In genomic region chr3:188789201-188789600, GRCh38 we compare ENCODE assay signal across 22 cellular contexts.
DNase-seq lines count a peak whose midpoint lies in the region; ATAC-seq lines count a peak whose summit lies in the region.
"Had no signal": no experiment of that assay in that cellular context is flagged by ENCODE, and none has a peak within 500 bp of the region (broad histone marks: within the 10 kb centered on the region; RNA-seq: fewer than 3 reads in every experiment).

No MANE protein-coding gene starts in this region.

- H2BK5ac ChIP-seq in mesenchymal stem cell (ENCODE audit: low read depth, low read length, poor library complexity, severe bottlenecking), result no peak overlapping the region

- H2BK12ac ChIP-seq in mesenchymal stem cell (ENCODE audit: low read length in 2 of 2), result no peak overlapping the region

- no peak overlapping the region for H3K23ac ChIP-seq in mesenchymal stem cell (ENCODE audit: low read length in 2 of 2)

- no peak overlapping the region for H4K91ac ChIP-seq in mesenchymal stem cell (ENCODE audit: low read length)

- peaks cover 29% of the 10 kb centered on the region for H3K79me1 ChIP-seq in mesenchymal stem cell (replicated peaks; ENCODE audit: low read length, poor library complexity, severe bottlenecking)

- peak in 1 of 2 donors; percentile 5 for DNase-seq in activated T-cell treated with anti-CD3 and anti-CD28 coated beads, Interleukin-2, amount 50 U/mL, for 72 hours
- no peak for DNase-seq in activated T-cell treated with anti-CD3 and anti-CD28 coated beads, Interleukin-2, amount 50 U/mL, for 24 hours
- DNase-seq in ELR (ENCODE audit: low read depth), result peak; percentile 30
- DNase-seq in mesenchymal stem cell, result peak; percentile 43
- no peak for DNase-seq in T-helper 1 cell
- DNase-seq: GF-D8; glutamatergic neuron; left ventricle myocardium inferior; midbrain; NCI-H2029 treated with DMSO at 0.1 percent for 48 hours; NCI-H748 treated with DMSO at 0.1 percent for 48 hours; retina; RPMI8226; stimulated activated naive B cell treated with anti-CD40 and anti-IgM and Interleukin-4, amounts not matched to agents 10 μg/mL and 1 μg/mL and 100 μg/mL, for 72 hours; upper lobe of left lung had no signal

- no peak overlapping the region for H3K4me2 ChIP-seq in mesenchymal stem cell (ENCODE audit: low read length, poor library complexity, severe bottlenecking)

- no peak overlapping the region for H2AFZ ChIP-seq in mesenchymal stem cell (ENCODE audit: low read depth, low read length)

- no peak overlapping the region for H2BK15ac ChIP-seq in mesenchymal stem cell (ENCODE audit: low read depth, poor library complexity, severe bottlenecking)

- no peaks in the 10 kb centered on the region for H3K4me1 Mint-ChIP-seq in activated T-cell treated with anti-CD3 and anti-CD28 coated beads, Interleukin-2, amount 50 U/mL, for 72 hours (ENCODE audit: low read depth)
- peaks cover 9% of the 10 kb centered on the region for H3K4me1 Mint-ChIP-seq in activated T-cell treated with anti-CD3 and anti-CD28 coated beads, Interleukin-2, amount 50 U/mL, for 24 hours (ENCODE audit: low read depth)
- peaks cover 4% of the 10 kb centered on the region for H3K4me1 Mint-ChIP-seq in activated T-helper 17 cell treated with anti-CD3 and anti-CD28 coated beads, Interleukin-2, amount 50 U/mL, for 72 hours
- H3K4me1 Mint-ChIP-seq: central memory CD8-positive, alpha-beta T cell; naive thymus-derived CD8-positive, alpha-beta T cell had no signal

- peak overlapping the region; percentile 33 for H3K27ac ChIP-seq in mesenchymal stem cell (ENCODE audit: low read length, poor library complexity, severe bottlenecking)
- H3K27ac ChIP-seq: left ventricle myocardium inferior, upper lobe of left lung had no signal

- no peaks in the 10 kb centered on the region for H3K9me3 Mint-ChIP-seq in activated T-cell treated with anti-CD3 and anti-CD28 coated beads, Interleukin-2, amount 50 U/mL, for 72 hours
- no peaks in the 10 kb centered on the region for H3K9me3 Mint-ChIP-seq in activated T-cell treated with anti-CD3 and anti-CD28 coated beads, Interleukin-2, amount 50 U/mL, for 24 hours
- no peaks in the 10 kb centered on the region for H3K9me3 Mint-ChIP-seq in activated T-helper 17 cell treated with anti-CD3 and anti-CD28 coated beads, Interleukin-2, amount 50 U/mL, for 72 hours
- H3K9me3 Mint-ChIP-seq: central memory CD8-positive, alpha-beta T cell; naive thymus-derived CD8-positive, alpha-beta T cell; stimulated activated naive B cell treated with anti-CD40 and anti-IgM and Interleukin-4, amounts not matched to agents 10 μg/mL and 1 μg/mL and 100 μg/mL, for 72 hours had no signal

- 79% methylated on average over 4 of the region's 4 CpGs for WGBS in mesenchymal stem cell

- H3K27me3 ChIP-seq in mesenchymal stem cell (ENCODE audit: control insufficient read depth in 1 of 2, insufficient read depth in 1 of 2, low read length in 2 of 2), result no peaks in the 10 kb centered on the region
- H3K27me3 ChIP-seq: MG63, upper lobe of left lung had no signal

- peak overlapping the region; percentile 47 for H3K9ac ChIP-seq in mesenchymal stem cell (ENCODE audit: low read length)

- H3K18ac ChIP-seq in mesenchymal stem cell (ENCODE audit: low read depth in 1 of 2, low read length in 2 of 2), result no peak overlapping the region

- H3K36me3 ChIP-seq in mesenchymal stem cell (ENCODE audit: control insufficient read depth in 1 of 2, insufficient read depth in 2 of 2, low read depth in 1 of 2, low read length in 2 of 2), result peaks cover 0 to 6% of the 10 kb centered on the region in 2 experiments
- H3K36me3 ChIP-seq: HAP-1, left ventricle myocardium inferior, MG63, upper lobe of left lung had no signal

- peaks cover 0 to 3% of the 10 kb centered on the region in 2 donors for H3K36me3 Mint-ChIP-seq in activated T-cell treated with anti-CD3 and anti-CD28 coated beads, Interleukin-2, amount 50 U/mL, for 72 hours (ENCODE audit: insufficient read depth in 2 of 2)
- H3K36me3 Mint-ChIP-seq in activated T-cell treated with anti-CD3 and anti-CD28 coated beads, Interleukin-2, amount 50 U/mL, for 24 hours (ENCODE audit: low read depth), result no peaks in the 10 kb centered on the region
- H3K36me3 Mint-ChIP-seq in activated T-helper 17 cell treated with anti-CD3 and anti-CD28 coated beads, Interleukin-2, amount 50 U/mL, for 72 hours (ENCODE audit: low read depth), result no peaks in the 10 kb centered on the region

- H3K4me1 ChIP-seq in mesenchymal stem cell (ENCODE audit: control insufficient read depth, insufficient read depth, low read depth, low read length), result no peaks in the 10 kb centered on the region
- H3K4me1 ChIP-seq: HAP-1 had no signal

- no peak overlapping the region for H3K4me3 Mint-ChIP-seq in activated T-cell treated with anti-CD3 and anti-CD28 coated beads, Interleukin-2, amount 50 U/mL, for 72 hours
- no peak overlapping the region for H3K4me3 Mint-ChIP-seq in activated T-cell treated with anti-CD3 and anti-CD28 coated beads, Interleukin-2, amount 50 U/mL, for 24 hours
- no peak overlapping the region for H3K4me3 Mint-ChIP-seq in activated T-helper 17 cell treated with anti-CD3 and anti-CD28 coated beads, Interleukin-2, amount 50 U/mL, for 72 hours
- H3K4me3 Mint-ChIP-seq: central memory CD8-positive, alpha-beta T cell; naive thymus-derived CD8-positive, alpha-beta T cell; stimulated activated naive B cell treated with anti-CD40 and anti-IgM and Interleukin-4, amounts not matched to agents 10 μg/mL and 1 μg/mL and 100 μg/mL, for 72 hours had no signal

- no peaks in the 10 kb centered on the region for H3K9me3 ChIP-seq in mesenchymal stem cell (ENCODE audit: control insufficient read depth, low read length)
- H3K9me3 ChIP-seq: HAP-1, left ventricle myocardium inferior, MG63, upper lobe of left lung had no signal

- no peak overlapping the region for H3K4ac ChIP-seq in mesenchymal stem cell (ENCODE audit: low read depth in 1 of 2, low read length in 2 of 2)

- H3K27ac Mint-ChIP-seq in activated T-cell treated with anti-CD3 and anti-CD28 coated beads, Interleukin-2, amount 50 U/mL, for 72 hours, result no peak overlapping the region
- no peak overlapping the region for H3K27ac Mint-ChIP-seq in activated T-cell treated with anti-CD3 and anti-CD28 coated beads, Interleukin-2, amount 50 U/mL, for 24 hours
- H3K27ac Mint-ChIP-seq in activated T-helper 17 cell treated with anti-CD3 and anti-CD28 coated beads, Interleukin-2, amount 50 U/mL, for 72 hours, result no peak overlapping the region
- H3K27ac Mint-ChIP-seq: naive thymus-derived CD8-positive, alpha-beta T cell; stimulated activated naive B cell treated with anti-CD40 and anti-IgM and Interleukin-4, amounts not matched to agents 10 μg/mL and 1 μg/mL and 100 μg/mL, for 72 hours had no signal

- ATAC-seq in activated T-cell treated with anti-CD3 and anti-CD28 coated beads, Interleukin-2, amount 50 U/mL, for 72 hours (replicated peaks in 1 of 2), result peak; percentile 10 to 12
- ATAC-seq in activated T-helper 17 cell treated with anti-CD3 and anti-CD28 coated beads, Interleukin-2, amount 50 U/mL, for 72 hours (replicated peaks), result peak; percentile 14
- ATAC-seq in GM19455 (IDR thresholded peaks at IDR 0.05; ENCODE audit: unreplicated experiment) (no peak), GM21515 (IDR thresholded peaks at IDR 0.05; ENCODE audit: unreplicated experiment) (no peak)

- no peak overlapping the region for H3K14ac ChIP-seq in mesenchymal stem cell (ENCODE audit: low read length in 2 of 2)

- H2BK120ac ChIP-seq in mesenchymal stem cell (ENCODE audit: low read depth, low read length), result no peak overlapping the region

- H2AK5ac ChIP-seq in mesenchymal stem cell (ENCODE audit: low read length, severe bottlenecking), result no peak overlapping the region

- peaks cover 10% of the 10 kb centered on the region for H3K27me3 Mint-ChIP-seq in activated T-cell treated with anti-CD3 and anti-CD28 coated beads, Interleukin-2, amount 50 U/mL, for 72 hours (ENCODE audit: low read depth)
- H3K27me3 Mint-ChIP-seq in activated T-cell treated with anti-CD3 and anti-CD28 coated beads, Interleukin-2, amount 50 U/mL, for 24 hours, result no peaks in the 10 kb centered on the region
- no peaks in the 10 kb centered on the region for H3K27me3 Mint-ChIP-seq in activated T-helper 17 cell treated with anti-CD3 and anti-CD28 coated beads, Interleukin-2, amount 50 U/mL, for 72 hours
- H3K27me3 Mint-ChIP-seq: central memory CD8-positive, alpha-beta T cell; naive thymus-derived CD8-positive, alpha-beta T cell; stimulated activated naive B cell treated with anti-CD40 and anti-IgM and Interleukin-4, amounts not matched to agents 10 μg/mL and 1 μg/mL and 100 μg/mL, for 72 hours had no signal

- no peak overlapping the region for H3K4me3 ChIP-seq in mesenchymal stem cell (ENCODE audit: insufficient read depth in 1 of 2, low read depth in 1 of 2, low read length in 2 of 2)
- H3K4me3 ChIP-seq: HAP-1, left ventricle myocardium inferior, MG63, upper lobe of left lung had no signal

- H4K8ac ChIP-seq in mesenchymal stem cell (ENCODE audit: low read length), result no peak overlapping the region

Comparison
In these comparisons a context has a peak if more than half of its experiments do, and no peak if none do; other contexts are left out.
1. ATAC-seq: peak in activated T-cell treated with anti-CD3 and anti-CD28 coated beads, Interleukin-2, amount 50 U/mL, for 72 hours (2 of 2) and activated T-helper 17 cell treated with anti-CD3 and anti-CD28 coated beads, Interleukin-2, amount 50 U/mL, for 72 hours (single experiment); none in GM19455 (single experiment) and GM21515 (single experiment).
2. DNase-seq: peak in ELR (single experiment) and mesenchymal stem cell (single experiment); none in activated T-cell treated with anti-CD3 and anti-CD28 coated beads, Interleukin-2, amount 50 U/mL, for 24 hours (single experiment) and T-helper 1 cell (0 of 5).